In the genomic region with DNA sequence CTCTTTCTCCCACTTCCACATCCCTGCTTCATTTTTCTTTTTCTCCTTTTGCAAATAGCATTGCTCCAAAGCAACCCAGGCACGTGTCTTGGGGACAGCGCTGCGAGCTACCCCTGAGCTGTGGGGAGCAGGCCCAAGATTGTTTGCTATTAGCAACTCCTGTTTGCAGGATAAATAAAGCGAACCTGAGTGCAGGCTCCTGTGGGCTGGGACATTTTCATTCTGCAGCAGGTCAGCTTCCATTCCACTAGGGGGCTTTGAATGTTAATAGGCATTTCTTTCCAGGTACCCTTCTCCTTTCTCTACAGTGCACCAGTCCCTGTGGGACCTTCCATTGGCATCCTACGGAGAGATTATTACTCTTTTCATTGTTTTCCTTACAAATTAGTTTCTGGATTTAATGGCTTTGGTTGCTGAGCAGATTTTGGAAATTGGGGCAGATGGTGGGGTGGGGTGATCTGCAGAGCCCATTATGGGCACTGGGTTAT, we compare ENCODE assay signal across 8 cellular contexts. TPM values are rescaled to one million over a fixed set of nuclear protein-coding genes. Genes with fewer than 3 reads are reported as not detected.
DNase-seq lines count a peak whose midpoint lies in the region; ATAC-seq and TF ChIP-seq lines count a peak whose summit lies in the region.

No MANE protein-coding gene starts in this region.

- H3K27ac Mint-ChIP-seq in activated T-cell treated with anti-CD3 and anti-CD28 coated beads, Interleukin-2, amount 50 U/mL, for 72 hours = no peak overlapping the region

- 27 to 40% (median 32%) methylated on average over 5 of the region's 5 CpGs for WGBS in heart left ventricle, 4 donors
- WGBS in transverse colon (ENCODE audit: low coverage in 1 of 2), 2 donors = 42 to 43% methylated on average over 4 to 5 of the region's 5 CpGs

- ATAC-seq in heart left ventricle = peak in 1 of 4 donors; percentile 13
- ATAC-seq in left ventricle myocardium superior = no peak
- no peak for ATAC-seq in HG03460 (IDR thresholded peaks at IDR 0.05; ENCODE audit: unreplicated experiment)
- no peak for ATAC-seq in HG02884 (IDR thresholded peaks at IDR 0.05; ENCODE audit: unreplicated experiment)
- ATAC-seq in activated T-cell treated with anti-CD3 and anti-CD28 coated beads, Interleukin-2, amount 50 U/mL, for 72 hours (replicated peaks in 1 of 2) = no peak

- no peaks in the 10 kb centered on the region for H3K36me3 Mint-ChIP-seq in activated T-cell treated with anti-CD3 and anti-CD28 coated beads, Interleukin-2, amount 50 U/mL, for 72 hours (ENCODE audit: insufficient read depth in 2 of 2)

- H3K27ac ChIP-seq in heart left ventricle (no peak overlapping the region), transverse colon (no peak overlapping the region)

- H3K27me3 Mint-ChIP-seq in activated T-cell treated with anti-CD3 and anti-CD28 coated beads, Interleukin-2, amount 50 U/mL, for 72 hours (ENCODE audit: low read depth) = no peaks in the 10 kb centered on the region

- no peak for DNase-seq in heart left ventricle
- DNase-seq in left ventricle myocardium superior = no peak
- peak; percentile 87 for DNase-seq in NCI-H82 (lab: John Stamatoyannopoulos, UW)
- DNase-seq in fibroblast of pulmonary artery (ENCODE audit: low read depth) = peak; percentile 16
- DNase-seq in transverse colon = no peak
- no peak for DNase-seq in activated T-cell treated with anti-CD3 and anti-CD28 coated beads, Interleukin-2, amount 50 U/mL, for 72 hours

- intact Hi-C loops in heart left ventricle (cut with DNase I) (loop anchor here in 2 of 10 donors (5.0 to 10.0 kb wide), 2 partner anchors 249 to 252 kb away; no protein-coding TSS in a partner anchor), left ventricle myocardium superior (cut with micrococcal nuclease) (no loop called here), transverse colon (cut with DNase I; ENCODE audit: low total_unique reads) (no loop called here)

- H3K4me3 ChIP-seq in heart left ventricle = no peak overlapping the region
- no peak overlapping the region for H3K4me3 ChIP-seq in fibroblast of pulmonary artery (replicated peaks; ENCODE audit: low read depth, low read length)
- H3K4me3 ChIP-seq in transverse colon = no peak overlapping the region

- H3K4me3 Mint-ChIP-seq in activated T-cell treated with anti-CD3 and anti-CD28 coated beads, Interleukin-2, amount 50 U/mL, for 72 hours = no peak overlapping the region

- TF ChIP-seq CTCF in heart left ventricle (IDR thresholded peaks at IDR 0.05) (peak in 10 of 12 donors; percentile 28 to 49 (median 36)), fibroblast of pulmonary artery (IDR thresholded peaks at IDR 0.05; ENCODE audit: low read length, missing control alignments) (peak; percentile 58), transverse colon (IDR thresholded peaks at IDR 0.05) (peak in 4 of 5 experiments; percentile 22 to 28 (median 26))

- TF ChIP-seq POLR2A in heart left ventricle (IDR thresholded peaks at IDR 0.05) (no peak), transverse colon (IDR thresholded peaks at IDR 0.05) (no peak)

- H3K4me1 Mint-ChIP-seq in activated T-cell treated with anti-CD3 and anti-CD28 coated beads, Interleukin-2, amount 50 U/mL, for 72 hours (ENCODE audit: low read depth) = no peaks in the 10 kb centered on the region

- H3K9me3 ChIP-seq in heart left ventricle = no peaks in the 10 kb centered on the region
- H3K9me3 ChIP-seq in transverse colon = no peaks in the 10 kb centered on the region

- H3K4me1 ChIP-seq in heart left ventricle (no peaks in the 10 kb centered on the region), transverse colon (no peaks in the 10 kb centered on the region)

- H3K36me3 ChIP-seq in heart left ventricle = no peaks in the 10 kb centered on the region
- no peaks in the 10 kb centered on the region for H3K36me3 ChIP-seq in transverse colon

- in situ Hi-C loops in transverse colon (cut with MboI; ENCODE audit: low pct_ligation_motif_present in 1 of 4, low pct_unique_long_range_greater_than_20kb in 1 of 4, low sequenced_read_pairs in 3 of 4) = no loop called here

- TF ChIP-seq EP300 in transverse colon (IDR thresholded peaks at IDR 0.05; ENCODE audit: low read depth) = no peak

- H3K27me3 ChIP-seq in heart left ventricle = no peaks in the 10 kb centered on the region
- H3K27me3 ChIP-seq in transverse colon = no peaks in the 10 kb centered on the region

- H3K9me3 Mint-ChIP-seq in activated T-cell treated with anti-CD3 and anti-CD28 coated beads, Interleukin-2, amount 50 U/mL, for 72 hours = no peaks in the 10 kb centered on the region

RNA-seq across cellular contexts. Expression of a gene that starts 54.0 kb away (rescaled TPM):
- total RNA-seq in heart left ventricle (10 to 100 TPM in 7 of 9 donors, 1 to 10 TPM in 2; 5.3 to 27.2 (median 13.5) TPM), left ventricle myocardium superior (10.8 TPM), transverse colon (10 to 100 TPM; 15.7 to 29.2 (median 24.3) TPM)
- 1 to 10 TPM; 5.1 to 7.8 TPM for polyA plus RNA-seq in heart left ventricle
- 1 to 10 TPM in 1 of 2 donors, under 1 TPM in 1; 0.90 to 1.0 TPM for total RNA-seq in activated T-cell treated with anti-CD3 and anti-CD28 coated beads, Interleukin-2, amount 50 U/mL, for 72 hours

Comparison
In these comparisons a context has a peak if more than half of its experiments do, and no peak if none do; other contexts are left out.
1. DNase-seq: peak in NCI-H82 (single experiment) and fibroblast of pulmonary artery (single experiment); none in heart left ventricle (0 of 5), left ventricle myocardium superior (single experiment), transverse colon (single experiment) and activated T-cell treated with anti-CD3 and anti-CD28 coated beads, Interleukin-2, amount 50 U/mL, for 72 hours (0 of 2).
2. Peak in every context shown above with its lines, with median percentiles within 50 percentile points of each other: CTCF ChIP-seq.